Comparison of ENCODE assay signal across 21 cellular contexts in the genomic region with DNA sequence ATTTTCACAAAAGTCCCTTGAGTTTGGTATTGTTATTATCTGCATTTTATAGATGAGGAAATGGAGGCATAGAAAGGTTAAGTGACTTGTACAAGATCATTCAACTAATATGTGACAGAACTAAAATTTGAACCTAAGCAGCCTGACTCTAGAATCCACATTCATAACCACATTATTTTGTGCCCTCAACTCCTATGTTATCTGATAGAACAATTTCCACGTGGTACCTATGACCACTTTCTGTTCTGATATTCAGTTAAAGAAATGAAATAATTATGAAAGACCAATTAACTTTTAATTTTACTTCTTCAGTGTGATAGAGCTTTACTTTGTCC.
"Had no signal": no experiment of that assay in that cellular context is flagged by ENCODE, and none has a peak within 500 bp of the region (broad histone marks: within the 10 kb centered on the region; RNA-seq: fewer than 3 reads in every experiment).

No MANE protein-coding gene starts in this region.

- FAIRE-seq: colon, pancreas had no signal

- DNase-seq: effector memory CD8-positive, alpha-beta T cell; foreskin melanocyte; heart left ventricle; hippocampal formation; left lung; lower lobe of right lung; mesenchymal stem cell; naive B cell; occipital lobe; pancreas; retina; spleen; stimulated activated CD4-positive, alpha-beta T cell treated with anti-CD3 and anti-CD28 coated beads, Interleukin-15, amount 100 ng/mL, for 24 hours; stimulated activated CD4-positive, alpha-beta T cell treated with anti-CD3 and anti-CD28 coated beads, Interleukin-1b, Interleukin-23, amount 100 ng/mL, for 48 hours; stimulated activated CD4-positive, alpha-beta T cell treated with anti-CD3 and anti-CD28 coated beads, Interleukin-4, amount 100 ng/mL, for 24 hours; upper lobe of right lung had no signal

- ATAC-seq: effector memory CD8-positive, alpha-beta T cell; left lung; lower lobe of right lung; pancreas; sciatic nerve; stimulated activated memory B cell treated with anti-CD40 and anti-IgM and Interleukin-4, amounts not matched to agents 10 μg/mL and 1 μg/mL and 100 μg/mL, for 72 hours; upper lobe of right lung had no signal

- H3K4me1 ChIP-seq: left lung, upper lobe of right lung had no signal

- H3K27ac ChIP-seq: left lung, lower lobe of right lung, pancreas, spleen, tibial nerve, upper lobe of right lung, vagina had no signal

- H3K4me3 ChIP-seq: heart left ventricle, left lung, lower lobe of right lung, pancreas, spleen, tibial nerve, upper lobe of right lung, vagina had no signal

- H3K9me3 ChIP-seq: heart left ventricle, left lung, lower lobe of right lung, pancreas, spleen, tibial nerve, upper lobe of right lung, vagina had no signal

- H3K27me3 ChIP-seq: heart left ventricle, left lung, pancreas, spleen, tibial nerve, upper lobe of right lung, vagina had no signal
